In genomic region chr7:94400643-94401042, GRCh38 we compare ENCODE assay signal across 15 cellular contexts. TPM values are rescaled to one million over a fixed set of nuclear protein-coding genes. Genes with fewer than 3 reads are reported as not detected.
DNase-seq lines count a peak whose midpoint lies in the region; TF ChIP-seq lines count a peak whose summit lies in the region.
"Had no signal": no experiment of that assay in that cellular context is flagged by ENCODE, and none has a peak within 500 bp of the region (broad histone marks: within the 10 kb centered on the region; RNA-seq: fewer than 3 reads in every experiment).

No MANE protein-coding gene starts in this region.

- POLR2A ChIA-PET in A673 (lab: Charles Lee; ENCODE audit: low non-redundant PET), result no interaction called here

- no peak overlapping the region for H2BK5ac ChIP-seq in mesenchymal stem cell (ENCODE audit: low read depth, low read length, poor library complexity, severe bottlenecking)

- H3K4me1 ChIP-seq in A673 (ENCODE audit: insufficient read depth, low read length, poor library complexity, severe bottlenecking) (peaks cover 34% of the 10 kb centered on the region), mesenchymal stem cell (ENCODE audit: control insufficient read depth, insufficient read depth, low read depth, low read length) (peaks cover 2% of the 10 kb centered on the region)

- peak overlapping the region; percentile 100 for H3K27ac Mint-ChIP-seq in chondrocyte (ENCODE audit: unreplicated experiment)
- no peak overlapping the region for H3K27ac Mint-ChIP-seq in activated CD4-positive, alpha-beta T cell treated with anti-CD3 and anti-CD28 coated beads, Interleukin-2, amount 10 ng/mL, durations not matched to agents 24 days and 14 days
- H3K27ac Mint-ChIP-seq: stimulated activated memory B cell treated with anti-CD40 and anti-IgM and Interleukin-4, amounts not matched to agents 10 μg/mL and 1 μg/mL and 100 μg/mL, for 72 hours had no signal

- H3K27me3 ChIP-seq in A673 (replicated peaks; ENCODE audit: insufficient read depth, low read depth, low read length, poor library complexity), result no peaks in the 10 kb centered on the region
- no peaks in the 10 kb centered on the region for H3K27me3 ChIP-seq in mesenchymal stem cell (ENCODE audit: control insufficient read depth in 1 of 2, insufficient read depth in 1 of 2, low read length in 2 of 2)

- CTCF ChIA-PET in A673 (lab: Charles Lee), result interaction anchor here (1.5 kb wide), 2 partner anchors 105 to 112 kb away, joined by 4 to 6 read pairs; no protein-coding TSS in a partner anchor

- no peak overlapping the region for H3K14ac ChIP-seq in mesenchymal stem cell (ENCODE audit: low read length in 2 of 2)

- no peaks in the 10 kb centered on the region for H3K9me3 ChIP-seq in A673 (ENCODE audit: low read depth, low read length, poor library complexity, severe bottlenecking)
- no peaks in the 10 kb centered on the region for H3K9me3 ChIP-seq in mesenchymal stem cell (ENCODE audit: control insufficient read depth, low read length)

- H3K23ac ChIP-seq in mesenchymal stem cell (ENCODE audit: low read length in 2 of 2), result no peak overlapping the region

- no peak overlapping the region for H4K91ac ChIP-seq in mesenchymal stem cell (ENCODE audit: low read length)

- H2AFZ ChIP-seq in mesenchymal stem cell (ENCODE audit: low read depth, low read length), result no peak overlapping the region

- H3K4me3 ChIP-seq in A673 (ENCODE audit: low read depth, low read length, poor library complexity, severe bottlenecking) (no peak overlapping the region), mesenchymal stem cell (ENCODE audit: insufficient read depth in 1 of 2, low read depth in 1 of 2, low read length in 2 of 2) (peak overlapping the region in 1 of 2 experiments; percentile 80)
- H3K4me3 ChIP-seq: K562 had no signal

- peaks cover 8% of the 10 kb centered on the region for H3K79me1 ChIP-seq in mesenchymal stem cell (replicated peaks; ENCODE audit: low read length, poor library complexity, severe bottlenecking)

- no peak overlapping the region for H3K18ac ChIP-seq in mesenchymal stem cell (ENCODE audit: low read depth in 1 of 2, low read length in 2 of 2)

- H2BK15ac ChIP-seq in mesenchymal stem cell (ENCODE audit: low read depth, poor library complexity, severe bottlenecking), result no peak overlapping the region

- peaks cover 77% of the 10 kb centered on the region for H3K36me3 ChIP-seq in A673 (ENCODE audit: insufficient read depth, low read length, poor library complexity, severe bottlenecking)
- H3K36me3 ChIP-seq in mesenchymal stem cell (ENCODE audit: control insufficient read depth in 1 of 2, insufficient read depth in 2 of 2, low read depth in 1 of 2, low read length in 2 of 2), result peaks cover 3 to 99% of the 10 kb centered on the region in 2 experiments

- no peak overlapping the region for H3K27ac ChIP-seq in A673 (ENCODE audit: low read depth, low read length, poor library complexity, severe bottlenecking)
- no peak overlapping the region for H3K27ac ChIP-seq in mesenchymal stem cell (ENCODE audit: low read length, poor library complexity, severe bottlenecking)

- H2AK5ac ChIP-seq in mesenchymal stem cell (ENCODE audit: low read length, severe bottlenecking), result no peak overlapping the region

- 100% methylated on average over 2 of the region's 2 CpGs for WGBS in mesenchymal stem cell

- peaks cover 57% of the 10 kb centered on the region for H3K4me1 Mint-ChIP-seq in chondrocyte (ENCODE audit: low read depth)
- H3K4me1 Mint-ChIP-seq in activated CD4-positive, alpha-beta T cell treated with anti-CD3 and anti-CD28 coated beads, Interleukin-2, amount 10 ng/mL, durations not matched to agents 24 days and 14 days, result no peaks in the 10 kb centered on the region

- H3K4me2 ChIP-seq in mesenchymal stem cell (ENCODE audit: low read length, poor library complexity, severe bottlenecking), result no peak overlapping the region

- peak overlapping the region; percentile 98 for H3K4me3 Mint-ChIP-seq in chondrocyte (ENCODE audit: unreplicated experiment)
- H3K4me3 Mint-ChIP-seq in activated CD4-positive, alpha-beta T cell treated with anti-CD3 and anti-CD28 coated beads, Interleukin-2, amount 10 ng/mL, durations not matched to agents 24 days and 14 days, result no peak overlapping the region
- H3K4me3 Mint-ChIP-seq: neural crest cell; stimulated activated memory B cell treated with anti-CD40 and anti-IgM and Interleukin-4, amounts not matched to agents 10 μg/mL and 1 μg/mL and 100 μg/mL, for 72 hours had no signal

- H3K27me3 Mint-ChIP-seq in chondrocyte (ENCODE audit: low read depth), result no peaks in the 10 kb centered on the region
- H3K27me3 Mint-ChIP-seq in activated CD4-positive, alpha-beta T cell treated with anti-CD3 and anti-CD28 coated beads, Interleukin-2, amount 10 ng/mL, durations not matched to agents 24 days and 14 days, result peaks cover 6% of the 10 kb centered on the region

- intact Hi-C loops in A673 (cut with micrococcal nuclease; ENCODE audit: unreplicated experiment), result loop anchor here (5.0 kb wide), 1 partner anchor 37 kb away; no protein-coding TSS in a partner anchor
- intact Hi-C loops in activated CD4-positive, alpha-beta T cell treated with anti-CD3 and anti-CD28 coated beads, Interleukin-2, amount 10 ng/mL, durations not matched to agents 24 days and 14 days (cut with micrococcal nuclease), result no loop called here

- BruUV-seq in A673 (replicated peaks; lab: Mats Ljungman, UMichigan), result no TSS peak

- peaks cover 77% of the 10 kb centered on the region for H3K36me3 Mint-ChIP-seq in chondrocyte (ENCODE audit: low read depth)
- no peaks in the 10 kb centered on the region for H3K36me3 Mint-ChIP-seq in activated CD4-positive, alpha-beta T cell treated with anti-CD3 and anti-CD28 coated beads, Interleukin-2, amount 10 ng/mL, durations not matched to agents 24 days and 14 days (ENCODE audit: low read depth)
- H3K36me3 Mint-ChIP-seq: stimulated activated memory B cell treated with anti-CD40 and anti-IgM and Interleukin-4, amounts not matched to agents 10 μg/mL and 1 μg/mL and 100 μg/mL, for 72 hours had no signal

- no peak overlapping the region for H4K8ac ChIP-seq in mesenchymal stem cell (ENCODE audit: low read length)

- peak; percentile 52 for DNase-seq in A673 (ENCODE audit: low spot score)
- DNase-seq in LHCN-M2 (ENCODE audit: low read depth), result peak; percentile 44
- no peak for DNase-seq in chondrocyte (ENCODE audit: low spot score)
- no peak for DNase-seq in mesenchymal stem cell
- DNase-seq in GM20000 (ENCODE audit: low spot score), result no peak
- no peak for DNase-seq in activated gamma-delta T cell treated with Interleukin-2 at 50 U/mL for 16 hours
- no peak for DNase-seq in activated CD4-positive, alpha-beta T cell treated with anti-CD3 and anti-CD28 coated beads, Interleukin-2, amount 10 ng/mL, durations not matched to agents 24 days and 14 days
- DNase-seq in LoVo (ENCODE audit: low spot score), result no peak
- DNase-seq: activated gamma-delta T cell, NCI-H1417 treated with DMSO at 0.1 percent for 48 hours, NCI-H226 had no signal

- peak overlapping the region; percentile 94 for H3K9ac ChIP-seq in mesenchymal stem cell (ENCODE audit: low read length)

- no peak overlapping the region for H2BK120ac ChIP-seq in mesenchymal stem cell (ENCODE audit: low read depth, low read length)

- H2BK12ac ChIP-seq in mesenchymal stem cell (ENCODE audit: low read length in 2 of 2), result no peak overlapping the region

- H3K4ac ChIP-seq in mesenchymal stem cell (ENCODE audit: low read depth in 1 of 2, low read length in 2 of 2), result no peak overlapping the region

- H3K9me3 Mint-ChIP-seq in chondrocyte (ENCODE audit: low read depth), result no peaks in the 10 kb centered on the region
- H3K9me3 Mint-ChIP-seq in activated CD4-positive, alpha-beta T cell treated with anti-CD3 and anti-CD28 coated beads, Interleukin-2, amount 10 ng/mL, durations not matched to agents 24 days and 14 days, result no peaks in the 10 kb centered on the region
- H3K9me3 Mint-ChIP-seq: neural crest cell; stimulated activated memory B cell treated with anti-CD40 and anti-IgM and Interleukin-4, amounts not matched to agents 10 μg/mL and 1 μg/mL and 100 μg/mL, for 72 hours had no signal

- TF ChIP-seq CTCF in A673 (conservative IDR thresholded peaks at IDR 0.05; ENCODE audit: low read depth, low read length), result no peak
- no peak for TF ChIP-seq CTCF in chondrocyte (IDR thresholded peaks at IDR 0.05)
- no peak for TF ChIP-seq CTCF in GM20000 (IDR thresholded peaks at IDR 0.05; ENCODE audit: extremely low read depth, missing control alignments)

RNA-seq across cellular contexts. Expression of gene COL1A2, which starts 5.9 kb away (rescaled TPM):
- 144 and 251 TPM in 2 replicates for total RNA-seq in A673 (2021)
- 808 and 986 TPM in 2 replicates for total RNA-seq in LHCN-M2 (2014; rRNA removed)
- 1,193 TPM for polyA plus RNA-seq in LHCN-M2 (2012)
- total RNA-seq in chondrocyte, result 11,901 to 12,433 TPM (median 12,302 TPM) in 3 replicates
- 1,995 TPM for polyA plus RNA-seq in mesenchymal stem cell (2013, experiment 1 of 2)
- polyA plus RNA-seq in mesenchymal stem cell (2013, experiment 2 of 2), result 1,960 TPM
- 6.0 and 6.5 TPM in 2 replicates for total RNA-seq in activated CD4-positive, alpha-beta T cell treated with anti-CD3 and anti-CD28 coated beads, Interleukin-2, amount 10 ng/mL, durations not matched to agents 24 days and 14 days
- total RNA-seq: OCI-LY7 had no signal

Comparison
In these comparisons a context has a peak if more than half of its experiments do, and no peak if none do; other contexts are left out.
1. DNase-seq: peak in A673 (single experiment) and LHCN-M2 (single experiment); none in chondrocyte (single experiment), mesenchymal stem cell (single experiment), GM20000 (single experiment), activated gamma-delta T cell treated with Interleukin-2 at 50 U/mL for 16 hours (single experiment), activated CD4-positive, alpha-beta T cell treated with anti-CD3 and anti-CD28 coated beads, Interleukin-2, amount 10 ng/mL, durations not matched to agents 24 days and 14 days (single experiment) and LoVo (single experiment).
2. RNA of gene COL1A2, which starts 5.9 kb away (total RNA-seq): 11,901 to 12,433 TPM in chondrocyte, 808 to 986 TPM in LHCN-M2 and 144 to 251 TPM in A673; 6.0 to 6.5 TPM in activated CD4-positive, alpha-beta T cell treated with anti-CD3 and anti-CD28 coated beads, Interleukin-2, amount 10 ng/mL, durations not matched to agents 24 days and 14 days; every median in the first group is over 10 times any median in the second.